Comparison of ENCODE assay signal across 1 cellular context in genomic region chr2:110827518-110827917, GRCh38.
TF ChIP-seq lines count a peak whose summit lies in the region.

No MANE protein-coding gene starts in this region.

TF ChIP-seq in GM12878, 131 proteins besides CTCF, POLR2A, EP300 and RAD21 (continued from another document):
- no peak for TF ChIP-seq NKRF (conservative IDR thresholded peaks at IDR 0.05)
- no peak for TF ChIP-seq ZNF274 (IDR thresholded peaks at IDR 0.05; ENCODE audit: insufficient read depth, insufficient read length)
- TF ChIP-seq RAD51 (IDR thresholded peaks at IDR 0.05) = peak; percentile 38; the same call in 1 of the 2 replicates
